In the genomic region with DNA sequence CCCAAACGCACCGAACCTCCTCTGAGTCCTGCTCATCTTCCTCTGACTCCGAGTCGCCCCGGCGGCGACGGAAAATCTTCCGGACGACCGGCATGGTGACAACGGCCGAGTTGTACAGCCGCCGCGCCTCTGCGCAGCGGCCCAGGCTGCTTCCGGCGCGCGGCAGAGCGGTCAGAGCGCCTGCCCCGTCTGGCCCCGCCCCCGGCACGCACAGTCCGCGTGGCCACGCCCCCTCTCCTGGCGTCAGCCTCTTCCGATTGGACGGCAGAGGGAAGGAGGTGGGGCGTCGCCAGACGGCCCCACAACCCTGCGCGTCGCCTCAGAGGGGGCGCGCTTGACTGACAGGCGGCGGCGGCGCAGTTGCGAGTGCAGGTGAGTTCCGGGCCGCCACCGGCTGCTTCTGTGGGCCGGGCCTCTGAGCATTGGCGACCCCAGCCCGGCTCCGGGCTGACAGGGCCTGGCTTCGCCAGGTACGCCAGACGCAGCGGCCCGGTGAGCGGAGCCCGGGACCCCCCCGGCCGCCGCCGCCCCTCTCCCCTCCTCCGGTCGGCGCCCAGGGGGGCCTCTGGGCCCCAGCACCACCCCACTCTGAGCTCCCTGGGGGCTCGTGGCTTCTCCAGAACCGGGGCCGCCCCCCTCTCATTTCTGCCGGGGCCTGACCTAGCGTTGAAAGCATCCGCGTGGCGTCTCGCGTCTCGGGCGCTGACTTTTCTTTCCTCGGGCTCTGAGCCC, we compare ENCODE assay signal across 8 cellular contexts. TPM values are rescaled to one million over a fixed set of nuclear protein-coding genes. Genes with fewer than 3 reads are reported as not detected.
DNase-seq lines count a peak whose midpoint lies in the region; ATAC-seq, FAIRE-seq and TF ChIP-seq lines count a peak whose summit lies in the region.

A gene with protein sequence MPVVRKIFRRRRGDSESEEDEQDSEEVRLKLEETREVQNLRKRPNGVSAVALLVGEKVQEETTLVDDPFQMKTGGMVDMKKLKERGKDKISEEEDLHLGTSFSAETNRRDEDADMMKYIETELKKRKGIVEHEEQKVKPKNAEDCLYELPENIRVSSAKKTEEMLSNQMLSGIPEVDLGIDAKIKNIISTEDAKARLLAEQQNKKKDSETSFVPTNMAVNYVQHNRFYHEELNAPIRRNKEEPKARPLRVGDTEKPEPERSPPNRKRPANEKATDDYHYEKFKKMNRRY (minus strand): TSS at position 148 of the 732 bp plus-strand sequence. CDS start 54 bp downstream, at position 94.
A gene (plus strand): TSS at position 331 of the 732 bp plus-strand sequence. CDS start 17,098 bp downstream, outside the sequence.

- peak within 1 kb of the TSS; percentile 97 for H3K27ac Mint-ChIP-seq in activated T-cell treated with anti-CD3 and anti-CD28 coated beads, Interleukin-2, amount 50 U/mL, for 72 hours

- no peaks in the 10 kb centered on the region for H3K9me2 ChIP-seq in Karpas-422 (replicated peaks; ENCODE audit: insufficient read depth, low read length)

- H3K27me3 Mint-ChIP-seq in activated T-cell treated with anti-CD3 and anti-CD28 coated beads, Interleukin-2, amount 50 U/mL, for 72 hours (ENCODE audit: low read depth), result no peaks in the 10 kb centered on the region

- H3K4me2 ChIP-seq in Karpas-422 (ENCODE audit: low read depth, low read length, poor library complexity, severe bottlenecking), result peak within 1 kb of the TSS; percentile 83

- H3K4me3 ChIP-seq in Karpas-422 (ENCODE audit: low read length) (peak within 1 kb of the TSS; percentile 99), esophagus squamous epithelium (peak within 1 kb of the TSS; percentile 76 to 99 (median 85))

- H3K36me3 ChIP-seq in Karpas-422 (ENCODE audit: insufficient read depth, low read length) (peaks cover 23% of the 10 kb centered on the region; the same call in 1 of the 2 replicates), esophagus squamous epithelium (peaks cover 0 to 32% (median 17%) of the 10 kb centered on the region in 3 donors)

- TF ChIP-seq POLR2A in esophagus squamous epithelium (IDR thresholded peaks at IDR 0.05), result peak in 3 of 4 donors; percentile 45 to 95 (median 94)

- peaks cover 11 to 22% of the 10 kb centered on the region in 2 donors for H3K36me3 Mint-ChIP-seq in activated T-cell treated with anti-CD3 and anti-CD28 coated beads, Interleukin-2, amount 50 U/mL, for 72 hours (ENCODE audit: insufficient read depth in 2 of 2)

- H3K4me1 Mint-ChIP-seq in activated T-cell treated with anti-CD3 and anti-CD28 coated beads, Interleukin-2, amount 50 U/mL, for 72 hours (ENCODE audit: low read depth), result peaks cover 59% of the 10 kb centered on the region

- H3K79me2 ChIP-seq in Karpas-422 (ENCODE audit: low read length), result peaks cover 65% of the 10 kb centered on the region

- H3K27ac ChIP-seq in Karpas-422 (ENCODE audit: low read length), result peak within 1 kb of the TSS; percentile 59
- peak within 1 kb of the TSS; percentile 90 to 93 (median 92) for H3K27ac ChIP-seq in esophagus squamous epithelium

- peak within 1 kb of the TSS; percentile 28; the same call in 1 of the 2 replicates for H2AFZ ChIP-seq in Karpas-422 (ENCODE audit: low read length)

- no peak for FAIRE-seq in RCC 7860 (lab: Jason Lieb, UNC)

- H3K27me3 ChIP-seq in Karpas-422 (ENCODE audit: low read length) (no peaks in the 10 kb centered on the region), esophagus squamous epithelium (no peaks in the 10 kb centered on the region)

- 0% methylated on average over 10 of the region's 81 CpGs; no CpG with 5 or more reads in 1 of the 2 donors for WGBS in esophagus squamous epithelium, 2 donors

- intact Hi-C loops in esophagus squamous epithelium (cut with DNase I), result no loop called here

- TF ChIP-seq CTCF in esophagus squamous epithelium (IDR thresholded peaks at IDR 0.05), result peak in 1 of 6 experiments; percentile 18

- ATAC-seq in GM21825 (IDR thresholded peaks at IDR 0.05; ENCODE audit: unreplicated experiment), result peak; percentile 90
- peak; percentile 90 to 94 for ATAC-seq in activated T-cell treated with anti-CD3 and anti-CD28 coated beads, Interleukin-2, amount 50 U/mL, for 72 hours (replicated peaks in 1 of 2)

- DNase-seq in DMS79 (lab: John Stamatoyannopoulos, UW) (peak; percentile 96), Karpas-422 (peak; percentile 99), RCC 7860 (ENCODE audit: low spot score) (peak; percentile 91), esophagus squamous epithelium (lab: John Stamatoyannopoulos, UW) (peak; percentile 78), myocyte (ENCODE audit: low read depth) (peak; percentile 97)
- peak; percentile 98 to 99 for DNase-seq in activated T-cell treated with anti-CD3 and anti-CD28 coated beads, Interleukin-2, amount 50 U/mL, for 72 hours
- peak; percentile 89 to 96 for DNase-seq in stimulated activated CD8-positive, alpha-beta memory T cell treated with anti-CD3 and anti-CD28 coated beads, Interleukin-7, amount 100 ng/mL, for 4 hours (ENCODE audit: low read depth in 2 of 2)

- H3K4me1 ChIP-seq in Karpas-422 (ENCODE audit: low read length), result peaks cover 43% of the 10 kb centered on the region
- peaks cover 15 to 63% (median 28%) of the 10 kb centered on the region in 3 donors for H3K4me1 ChIP-seq in esophagus squamous epithelium

- peak within 1 kb of the TSS; percentile 96 for H3K4me3 Mint-ChIP-seq in activated T-cell treated with anti-CD3 and anti-CD28 coated beads, Interleukin-2, amount 50 U/mL, for 72 hours

- H4K20me1 ChIP-seq in Karpas-422 (ENCODE audit: insufficient read depth, low read depth, low read length), result peaks cover 8% of the 10 kb centered on the region; the same call in 1 of the 2 replicates

- H3K9me3 Mint-ChIP-seq in activated T-cell treated with anti-CD3 and anti-CD28 coated beads, Interleukin-2, amount 50 U/mL, for 72 hours, result no peaks in the 10 kb centered on the region

- peak within 1 kb of the TSS; percentile 97 for H3K9ac ChIP-seq in Karpas-422 (ENCODE audit: low read length)

- H3K9me3 ChIP-seq in Karpas-422 (ENCODE audit: low read length) (no peaks in the 10 kb centered on the region), esophagus squamous epithelium (no peaks in the 10 kb centered on the region)

RNA-seq across cellular contexts. Expression of the first gene that starts in this region (rescaled TPM):
- total RNA-seq in Karpas-422 (2014; rRNA removed; shearing (Covaris generic); ENCODE audit: low replicate concordance), result 59.7 and 66.9 TPM in 2 replicates
- total RNA-seq in activated T-cell treated with anti-CD3 and anti-CD28 coated beads, Interleukin-2, amount 50 U/mL, for 72 hours, result 10 to 100 TPM; 44.6 to 51.7 TPM
- total RNA-seq in esophagus squamous epithelium, result 10 to 100 TPM; 31.2 to 92.3 (median 51.5) TPM
- 48.0 and 76.9 TPM in 2 replicates for total RNA-seq in myocyte
- polyA plus RNA-seq in myocyte (2012), result 57.7 TPM

RNA-seq across cellular contexts. Expression of the second gene that starts in this region (rescaled TPM):
- total RNA-seq in Karpas-422 (2014; rRNA removed; shearing (Covaris generic); ENCODE audit: low replicate concordance), result 11.7 and 40.3 TPM in 2 replicates
- 10 to 100 TPM; 74.4 to 77.9 TPM for total RNA-seq in activated T-cell treated with anti-CD3 and anti-CD28 coated beads, Interleukin-2, amount 50 U/mL, for 72 hours
- total RNA-seq in esophagus squamous epithelium (10 to 100 TPM; 12.3 to 19.7 (median 13.6) TPM), myocyte (11.8 and 15.7 TPM in 2 replicates)
- 16.8 TPM for polyA plus RNA-seq in myocyte (2012)

Comparison
In these comparisons a context has a peak if more than half of its experiments do, and no peak if none do; other contexts are left out.
1. Peak in every context shown above with its lines: DNase-seq, ATAC-seq, H3K4me3 ChIP-seq and H3K27ac ChIP-seq.